8 cellular contexts compared by ENCODE assay signal in genomic region chr1:248862695-248863010, GRCh38. TPM values are rescaled to one million over a fixed set of nuclear protein-coding genes. Genes with fewer than 3 reads are reported as not detected.
DNase-seq lines count a peak whose midpoint lies in the region; ATAC-seq and TF ChIP-seq lines count a peak whose summit lies in the region.

No MANE protein-coding gene starts in this region.

- peaks cover 25% of the 10 kb centered on the region for H3K4me1 ChIP-seq in PC-3 (ENCODE audit: insufficient read depth, low read length)
- peaks cover 14% of the 10 kb centered on the region for H3K4me1 ChIP-seq in smooth muscle cell (ENCODE audit: low read depth)

- H3K9me3 ChIP-seq in PC-3 (ENCODE audit: low read length) (no peaks in the 10 kb centered on the region), smooth muscle cell (replicated peaks; ENCODE audit: low read depth) (no peaks in the 10 kb centered on the region)

- H3K9ac ChIP-seq in PC-3 (ENCODE audit: low read length) (peak overlapping the region; percentile 12; the same call in 1 of the 2 replicates), smooth muscle cell (ENCODE audit: low read depth) (no peak overlapping the region)

- H3F3A ChIP-seq in PC-3 (ENCODE audit: low read length, unreplicated experiment) (no peaks in the 10 kb centered on the region), smooth muscle cell (ENCODE audit: low read depth) (peaks cover 8% of the 10 kb centered on the region)

- no TSS peak for BruUV-seq in PC-3 (replicated peaks; lab: Mats Ljungman, UMichigan)

- TF ChIP-seq CTCF in HFF-Myc (IDR thresholded peaks at IDR 0.05; ENCODE audit: low read depth, low read length, missing control alignments) (no peak), PC-3 (conservative IDR thresholded peaks at IDR 0.05; ENCODE audit: low read depth, low read length) (no peak), fibroblast of pulmonary artery (IDR thresholded peaks at IDR 0.05; ENCODE audit: low read length, missing control alignments) (no peak), smooth muscle cell (IDR thresholded peaks at IDR 0.05; ENCODE audit: borderline replicate concordance, insufficient read depth, poor library complexity, severe bottlenecking) (no peak)

- H2AFZ ChIP-seq in PC-3 (ENCODE audit: low read length) (peak overlapping the region; percentile 80), smooth muscle cell (ENCODE audit: low read depth) (peak overlapping the region; percentile 52)

- H3K4me2 ChIP-seq in PC-3 (ENCODE audit: low read length), result peak overlapping the region; percentile 85
- peak overlapping the region; percentile 90 for H3K4me2 ChIP-seq in smooth muscle cell

- H3K27me3 ChIP-seq in PC-3 (ENCODE audit: low read length), result no peaks in the 10 kb centered on the region
- no peaks in the 10 kb centered on the region for H3K27me3 ChIP-seq in smooth muscle cell (ENCODE audit: low read depth)

- POLR2A ChIA-PET in PC-3 (lab: Charles Lee; ENCODE audit: unreplicated experiment), result interaction anchor here (0.6 to 1.5 kb wide), 3 partner anchors 10 to 23 kb away, joined by 3 to 9 read pairs (median 3); no protein-coding TSS in a partner anchor

- H3K9me2 ChIP-seq in PC-3 (replicated peaks; ENCODE audit: low read length), result no peaks in the 10 kb centered on the region

- H4K20me1 ChIP-seq in PC-3 (ENCODE audit: low read length) (no peaks in the 10 kb centered on the region), smooth muscle cell (ENCODE audit: low read depth) (no peaks in the 10 kb centered on the region)

- DNase-seq in HFF-Myc (ENCODE audit: extremely low read depth, low read depth) (no peak), PC-3 (peak; percentile 30), fibroblast of pulmonary artery (ENCODE audit: low read depth) (no peak), smooth muscle cell (lab: John Stamatoyannopoulos, UW; ENCODE audit: unreplicated experiment) (no peak), iPS-NIHi11 (ENCODE audit: low spot score) (no peak)
- DNase-seq in stimulated activated CD4-positive, alpha-beta T cell treated with anti-CD3 and anti-CD28 coated beads, Interleukin-2, amount 100 ng/mL, for 24 hours, result no peak

- CTCF ChIA-PET in PC-3 (lab: Charles Lee), result no interaction called here

- H3K79me2 ChIP-seq in PC-3 (ENCODE audit: low read length) (peaks cover 10% of the 10 kb centered on the region), smooth muscle cell (ENCODE audit: low read depth) (no peaks in the 10 kb centered on the region)

- H3K36me3 ChIP-seq in PC-3 (ENCODE audit: low read depth, low read length) (no peaks in the 10 kb centered on the region), smooth muscle cell (ENCODE audit: low read depth) (no peaks in the 10 kb centered on the region)

- H3K4me3 ChIP-seq in HFF-Myc (replicated peaks; ENCODE audit: low read depth, low read length) (peak overlapping the region; percentile 46), PC-3 (ENCODE audit: low read length) (peak overlapping the region; percentile 66), fibroblast of pulmonary artery (replicated peaks; ENCODE audit: low read depth, low read length) (peak overlapping the region; percentile 59), smooth muscle cell (peak overlapping the region; percentile 54)

- intact Hi-C loops in PC-3 (cut with micrococcal nuclease), result loop anchor here (1.0 kb wide), 1 partner anchor 11 kb away; no protein-coding TSS in a partner anchor

- ATAC-seq in GM18498 (IDR thresholded peaks at IDR 0.05; ENCODE audit: unreplicated experiment), result peak; percentile 4
- no peak for ATAC-seq in PC-3
- ATAC-seq in HG03469 (IDR thresholded peaks at IDR 0.05; ENCODE audit: unreplicated experiment), result no peak

- H3K27ac ChIP-seq in PC-3 (ENCODE audit: low read length) (no peak overlapping the region), smooth muscle cell (ENCODE audit: low read depth) (no peak overlapping the region)

- 21% methylated on average over 4 of the region's 4 CpGs for WGBS in smooth muscle cell (ENCODE audit: low lambda C conversion rate)

RNA-seq across cellular contexts. Expression of gene ZNF692, which starts 3.8 kb away (rescaled TPM):
- total RNA-seq in PC-3 (2014; rRNA removed) (71.9 and 85.4 TPM in 2 replicates), smooth muscle cell (10.4 and 24.8 TPM in 2 replicates)
- 25.9 and 40.5 TPM in 2 replicates for polyA plus RNA-seq in smooth muscle cell

RNA-seq across cellular contexts. Expression of gene ZNF672, which starts 24.6 kb away (rescaled TPM):
- 83.9 and 89.4 TPM in 2 replicates for total RNA-seq in PC-3 (2014; rRNA removed)
- total RNA-seq in smooth muscle cell, result 22.6 and 28.7 TPM in 2 replicates
- polyA plus RNA-seq in smooth muscle cell, result 20.1 and 25.8 TPM in 2 replicates

RNA-seq across cellular contexts. Expression of gene SH3BP5L, which starts 36.9 kb away (rescaled TPM):
- total RNA-seq in PC-3 (2014; rRNA removed), result 63.5 and 70.6 TPM in 2 replicates
- total RNA-seq in smooth muscle cell, result 14.7 and 18.6 TPM in 2 replicates
- polyA plus RNA-seq in smooth muscle cell, result 5.5 and 7.4 TPM in 2 replicates

RNA-seq across cellular contexts. Expression of gene PGBD2, which starts 43.4 kb away (rescaled TPM):
- total RNA-seq in PC-3 (2014; rRNA removed) (6.5 and 9.2 TPM in 2 replicates), smooth muscle cell (2.3 and 3.5 TPM in 2 replicates)
- polyA plus RNA-seq in smooth muscle cell, result 3.5 and 4.0 TPM in 2 replicates
